ENCODE assay signal across 12 cellular contexts in the genomic region with DNA sequence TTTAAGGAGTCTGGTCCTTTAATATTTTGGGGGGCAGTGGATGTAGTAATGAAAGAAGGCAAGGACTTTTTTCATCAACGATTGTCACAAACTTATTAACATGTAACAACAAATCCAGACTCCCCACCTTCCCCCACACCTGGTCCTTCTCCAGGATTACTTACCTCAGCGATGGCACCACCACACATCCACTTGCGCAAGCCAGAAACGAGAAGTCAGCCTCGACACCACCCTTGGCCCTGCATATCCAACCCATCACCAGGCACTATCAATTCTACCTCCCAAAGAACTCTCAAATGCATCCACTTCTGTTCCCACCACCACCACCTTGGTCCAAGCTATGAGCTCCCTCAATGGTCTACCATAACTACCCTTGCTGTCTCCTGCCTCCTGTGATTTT. TPM values are rescaled to one million over a fixed set of nuclear protein-coding genes. Genes with fewer than 3 reads are reported as not detected.
DNase-seq lines count a peak whose midpoint lies in the region; ATAC-seq lines count a peak whose summit lies in the region.
"Had no signal": no experiment of that assay in that cellular context is flagged by ENCODE, and none has a peak within 500 bp of the region (broad histone marks: within the 10 kb centered on the region; RNA-seq: fewer than 3 reads in every experiment).

No MANE protein-coding gene starts in this region.

- ATAC-seq in activated CD8-positive, alpha-beta T cell treated with anti-CD3 and anti-CD28 coated beads, Interleukin-2, amount 10 ng/mL, durations not matched to agents 7 days and 5 days = no peak
- peak; percentile 20 for ATAC-seq in left lobe of liver
- no peak for ATAC-seq in HG02759 (IDR thresholded peaks at IDR 0.05; ENCODE audit: unreplicated experiment)
- ATAC-seq in HG03460 (IDR thresholded peaks at IDR 0.05; ENCODE audit: unreplicated experiment) = no peak

- H3K4me3 Mint-ChIP-seq in activated CD8-positive, alpha-beta T cell treated with anti-CD3 and anti-CD28 coated beads, Interleukin-2, amount 10 ng/mL, durations not matched to agents 7 days and 5 days = peak overlapping the region; percentile 27

- H3K4me1 ChIP-seq in BLaER1 = peaks cover 99% of the 10 kb centered on the region

- H3K4me3 ChIP-seq in BLaER1 (no peak overlapping the region), GM08714 (ENCODE audit: low read length) (peak overlapping the region; percentile 16; the same call in 1 of the 2 replicates)

- CTCF ChIA-PET in activated CD8-positive, alpha-beta T cell treated with anti-CD3 and anti-CD28 coated beads, Interleukin-2, amount 10 ng/mL, durations not matched to agents 7 days and 5 days (lab: Charles Lee) = interaction anchor here (1.1 to 3.7 kb wide), 6 partner anchors 9 to 160 kb away, joined by 4 to 11 read pairs (median 8); no protein-coding TSS in a partner anchor

- DNase-seq in activated CD8-positive, alpha-beta T cell treated with anti-CD3 and anti-CD28 coated beads, Interleukin-2, amount 10 ng/mL, durations not matched to agents 7 days and 5 days = no peak
- DNase-seq in left lobe of liver (ENCODE audit: low spot score) = no peak
- no peak for DNase-seq in NCI-H1930 (lab: John Stamatoyannopoulos, UW)
- DNase-seq in NCI-H187 treated with DMSO at 0.1 percent for 48 hours (lab: John Stamatoyannopoulos, UW) = no peak
- DNase-seq: activated CD4-positive, CD25-positive, alpha-beta regulatory T cell; COR-L47; NCI-H2107; RPMI8226 had no signal

- no peak overlapping the region for H3K27ac ChIP-seq in BLaER1

- no peak overlapping the region for H3K9ac ChIP-seq in BLaER1

- H3K4me2 ChIP-seq in BLaER1 = peak overlapping the region; percentile 84

- POLR2A ChIA-PET in activated CD8-positive, alpha-beta T cell treated with anti-CD3 and anti-CD28 coated beads, Interleukin-2, amount 10 ng/mL, durations not matched to agents 7 days and 5 days (lab: Charles Lee) = interaction anchor here (1.1 to 3.1 kb wide), 3 partner anchors 9 to 57 kb away, joined by 3 to 24 read pairs (median 4); no protein-coding TSS in a partner anchor

- peaks cover 100% of the 10 kb centered on the region for H4K20me1 ChIP-seq in BLaER1

- peaks cover 88% of the 10 kb centered on the region for H3K4me1 Mint-ChIP-seq in activated CD8-positive, alpha-beta T cell treated with anti-CD3 and anti-CD28 coated beads, Interleukin-2, amount 10 ng/mL, durations not matched to agents 7 days and 5 days (ENCODE audit: low read depth)

- H3K27me3 Mint-ChIP-seq in activated CD8-positive, alpha-beta T cell treated with anti-CD3 and anti-CD28 coated beads, Interleukin-2, amount 10 ng/mL, durations not matched to agents 7 days and 5 days (ENCODE audit: low read depth) = no peaks in the 10 kb centered on the region

- peaks cover 52% of the 10 kb centered on the region for H3K36me3 ChIP-seq in BLaER1

- peaks cover 92% of the 10 kb centered on the region for H3K36me3 Mint-ChIP-seq in activated CD8-positive, alpha-beta T cell treated with anti-CD3 and anti-CD28 coated beads, Interleukin-2, amount 10 ng/mL, durations not matched to agents 7 days and 5 days (ENCODE audit: low read depth)

- H3K9me3 Mint-ChIP-seq in activated CD8-positive, alpha-beta T cell treated with anti-CD3 and anti-CD28 coated beads, Interleukin-2, amount 10 ng/mL, durations not matched to agents 7 days and 5 days (ENCODE audit: insufficient read depth) = no peaks in the 10 kb centered on the region

- H3K27ac Mint-ChIP-seq in activated CD8-positive, alpha-beta T cell treated with anti-CD3 and anti-CD28 coated beads, Interleukin-2, amount 10 ng/mL, durations not matched to agents 7 days and 5 days = peak overlapping the region; percentile 70

- H3K27me3 ChIP-seq in BLaER1 = no peaks in the 10 kb centered on the region

- H3K9me3 ChIP-seq in BLaER1 = no peaks in the 10 kb centered on the region

RNA-seq across cellular contexts. Expression of a gene that starts 6.6 kb away (rescaled TPM):
- 100 to 1,000 TPM; 177 to 180 TPM for total RNA-seq in activated CD8-positive, alpha-beta T cell treated with anti-CD3 and anti-CD28 coated beads, Interleukin-2, amount 10 ng/mL, durations not matched to agents 7 days and 5 days
- total RNA-seq in left lobe of liver = 57.0 TPM
